In the genomic region with DNA sequence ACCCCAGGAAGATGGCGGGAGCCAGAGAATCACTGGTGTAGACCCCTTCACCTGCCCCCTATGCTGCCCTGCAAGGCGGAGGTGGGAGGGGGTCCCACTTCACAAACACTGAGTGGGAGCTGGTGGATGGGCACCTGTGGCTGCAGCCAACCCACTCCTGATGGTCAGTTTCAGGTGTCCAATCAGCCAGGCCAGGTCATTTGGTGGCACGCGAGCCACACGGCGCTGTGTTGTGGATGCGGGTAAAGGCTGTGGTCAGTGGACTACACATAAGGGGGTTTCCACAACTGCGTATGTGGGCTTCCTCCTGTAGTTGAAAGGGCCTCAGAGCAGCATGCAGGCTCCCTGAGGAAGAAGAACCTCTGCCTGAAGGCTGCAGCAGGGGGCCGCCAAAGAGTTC, we compare ENCODE assay signal across 18 cellular contexts.
DNase-seq lines count a peak whose midpoint lies in the region; ATAC-seq and TF ChIP-seq lines count a peak whose summit lies in the region.
"Had no signal": no experiment of that assay in that cellular context is flagged by ENCODE, and none has a peak within 500 bp of the region (broad histone marks: within the 10 kb centered on the region; RNA-seq: fewer than 3 reads in every experiment).

No MANE protein-coding gene starts in this region.

- DNase-seq in CD14-positive monocyte (ENCODE audit: low spot score) (peak; percentile 44), neuronal stem cell (ENCODE audit: low spot score) (no peak), spleen (peak; percentile 41), vagina (ENCODE audit: extremely low spot score in 2 of 2) (peak; percentile 74 to 75), neural progenitor cell (ENCODE audit: low spot score) (no peak), ovary (no peak)
- DNase-seq: ACHN; BE2C; C1 segment of cervical spinal cord; Caco-2; Calu3; CD4-positive, alpha-beta T cell; CD8-positive, alpha-beta T cell; DMS79 treated with DMSO at 0.1 percent for 48 hours; GF-D8 had no signal

- H4K20me1 ChIP-seq in neural progenitor cell (ENCODE audit: low read depth): no peaks in the 10 kb centered on the region
- H4K20me1 ChIP-seq: BLaER1 had no signal

- H3K23ac ChIP-seq in neuronal stem cell (ENCODE audit: low read depth, low read length, poor library complexity): peak overlapping the region; percentile 57

- no peak overlapping the region for H2BK15ac ChIP-seq in neuronal stem cell (ENCODE audit: low read length)

- H3K9me3 ChIP-seq in neuronal stem cell (replicated peaks in 1 of 2; ENCODE audit: control insufficient read depth in 2 of 2, insufficient read depth in 1 of 2, low read depth in 1 of 2, low read length in 2 of 2): peaks cover 0 to 2% of the 10 kb centered on the region in 2 donors
- peaks cover 0 to 7% (median 0%) of the 10 kb centered on the region in 8 donors for H3K9me3 ChIP-seq in spleen
- H3K9me3 ChIP-seq in vagina: no peaks in the 10 kb centered on the region
- H3K9me3 ChIP-seq in neural progenitor cell (ENCODE audit: low read depth): no peaks in the 10 kb centered on the region
- H3K9me3 ChIP-seq in ovary: no peaks in the 10 kb centered on the region
- H3K9me3 ChIP-seq: BE2C, BLaER1, Caco-2 had no signal

- H3K4me3 Mint-ChIP-seq in CD14-positive monocyte (no peak overlapping the region), neural progenitor cell (no peak overlapping the region)
- H3K4me3 Mint-ChIP-seq: CD4-positive, alpha-beta T cell; CD8-positive, alpha-beta T cell had no signal

- no peaks in the 10 kb centered on the region for H3K36me3 Mint-ChIP-seq in CD14-positive monocyte
- H3K36me3 Mint-ChIP-seq in neural progenitor cell: no peaks in the 10 kb centered on the region
- H3K36me3 Mint-ChIP-seq: CD8-positive, alpha-beta T cell had no signal

- H3K27me3 Mint-ChIP-seq in CD14-positive monocyte (ENCODE audit: low read depth in 3 of 3) (peaks cover 0 to 2% (median 0%) of the 10 kb centered on the region in 3 donors), neural progenitor cell (ENCODE audit: insufficient read depth, low read depth) (peaks cover 6% of the 10 kb centered on the region)
- H3K27me3 Mint-ChIP-seq: CD4-positive, alpha-beta T cell had no signal

- H3K27ac ChIP-seq in neuronal stem cell (replicated peaks; ENCODE audit: low read length) (no peak overlapping the region), spleen (no peak overlapping the region), vagina (no peak overlapping the region), neural progenitor cell (no peak overlapping the region), ovary (no peak overlapping the region)
- H3K27ac ChIP-seq: BLaER1 had no signal

- H3F3A ChIP-seq in neural progenitor cell (ENCODE audit: low read depth): no peaks in the 10 kb centered on the region

- H3K9ac ChIP-seq in neuronal stem cell (ENCODE audit: low read depth, low read length, poor library complexity) (no peak overlapping the region), neural progenitor cell (no peak overlapping the region)
- H3K9ac ChIP-seq: BLaER1 had no signal

- peak overlapping the region; percentile 57 for H2BK5ac ChIP-seq in neuronal stem cell (ENCODE audit: low read length)

- H2BK120ac ChIP-seq in neuronal stem cell (ENCODE audit: low read depth, low read length): no peak overlapping the region

- H3K4me2 ChIP-seq in neuronal stem cell (ENCODE audit: insufficient read depth, low read length, poor library complexity, severe bottlenecking) (no peak overlapping the region), neural progenitor cell (no peak overlapping the region)
- H3K4me2 ChIP-seq: BLaER1 had no signal

- H3K9me3 Mint-ChIP-seq in CD14-positive monocyte (peaks cover 8 to 30% (median 11%) of the 10 kb centered on the region in 7 donors), neural progenitor cell (peaks cover 5% of the 10 kb centered on the region)
- H3K9me3 Mint-ChIP-seq: CD8-positive, alpha-beta T cell had no signal

- TF ChIP-seq CTCF in CD14-positive monocyte (IDR thresholded peaks at IDR 0.05) (no peak), spleen (IDR thresholded peaks at IDR 0.05 in 8 of 11, conservative IDR thresholded peaks at IDR 0.05 in 3 of 11) (no peak), vagina (IDR thresholded peaks at IDR 0.05) (no peak), neural progenitor cell (IDR thresholded peaks at IDR 0.05) (no peak), ovary (IDR thresholded peaks at IDR 0.05) (no peak)

- H3K4me3 ChIP-seq in neuronal stem cell (ENCODE audit: low read length in 2 of 2) (no peak overlapping the region), spleen (no peak overlapping the region), vagina (no peak overlapping the region), neural progenitor cell (no peak overlapping the region), ovary (no peak overlapping the region)
- H3K4me3 ChIP-seq: BLaER1 had no signal

- intact Hi-C loops in CD14-positive monocyte (cut with micrococcal nuclease) (no loop called here), spleen (cut with DNase I; ENCODE audit: low total_unique reads) (no loop called here), vagina (cut with DNase I) (no loop called here), ovary (cut with DNase I) (no loop called here)

- H3K36me3 ChIP-seq in neuronal stem cell (replicated peaks in 1 of 2; ENCODE audit: control insufficient read depth in 2 of 2, insufficient read depth in 2 of 2, low read length in 2 of 2) (no peaks in the 10 kb centered on the region), spleen (no peaks in the 10 kb centered on the region), vagina (no peaks in the 10 kb centered on the region), neural progenitor cell (no peaks in the 10 kb centered on the region), ovary (no peaks in the 10 kb centered on the region)
- H3K36me3 ChIP-seq: BE2C, BLaER1 had no signal

- H3K27me3 ChIP-seq in neuronal stem cell (ENCODE audit: control insufficient read depth in 3 of 3, insufficient read depth in 3 of 3, low read depth in 1 of 3, low read length in 3 of 3) (peaks cover 0 to 2% (median 0%) of the 10 kb centered on the region in 3 experiments), spleen (replicated peaks in 1 of 7) (no peaks in the 10 kb centered on the region), vagina (no peaks in the 10 kb centered on the region), neural progenitor cell (no peaks in the 10 kb centered on the region), ovary (no peaks in the 10 kb centered on the region)
- H3K27me3 ChIP-seq: BE2C, BLaER1 had no signal

- H2AFZ ChIP-seq in neuronal stem cell (ENCODE audit: low read length) (no peak overlapping the region), neural progenitor cell (replicated peaks) (no peak overlapping the region)

- H3K4ac ChIP-seq in neuronal stem cell (ENCODE audit: low read length): peak overlapping the region; percentile 27

- peak overlapping the region; percentile 41 for H3K18ac ChIP-seq in neuronal stem cell (ENCODE audit: low read length)

- H2BK12ac ChIP-seq in neuronal stem cell (ENCODE audit: low read length): no peak overlapping the region

- no peak overlapping the region for H3K27ac Mint-ChIP-seq in CD14-positive monocyte
- no peak overlapping the region for H3K27ac Mint-ChIP-seq in neural progenitor cell
- H3K27ac Mint-ChIP-seq: CD4-positive, alpha-beta T cell; CD8-positive, alpha-beta T cell had no signal

- H4K8ac ChIP-seq in neuronal stem cell (ENCODE audit: low read depth, low read length): no peak overlapping the region

- H3K79me2 ChIP-seq in neural progenitor cell (ENCODE audit: low read depth): no peaks in the 10 kb centered on the region

- peaks cover 0 to 9% of the 10 kb centered on the region in 2 donors for H3K4me1 ChIP-seq in neuronal stem cell (ENCODE audit: control insufficient read depth in 2 of 2, insufficient read depth in 1 of 2, low read depth in 1 of 2, low read length in 2 of 2)
- H3K4me1 ChIP-seq in spleen: no peaks in the 10 kb centered on the region
- no peaks in the 10 kb centered on the region for H3K4me1 ChIP-seq in vagina
- peaks cover 7% of the 10 kb centered on the region for H3K4me1 ChIP-seq in neural progenitor cell
- no peaks in the 10 kb centered on the region for H3K4me1 ChIP-seq in ovary (ENCODE audit: insufficient read depth)
- H3K4me1 ChIP-seq: BE2C, BLaER1, Caco-2 had no signal

- TF ChIP-seq EP300 in ovary (IDR thresholded peaks at IDR 0.05): no peak

- peak overlapping the region; percentile 85 for H2AK5ac ChIP-seq in neuronal stem cell (ENCODE audit: low read depth, low read length)

- WGBS in neuronal stem cell (ENCODE audit: extremely low coverage in 2 of 2, insufficient read length in 2 of 2, insufficient replicate concordance in 1 of 2), 2 donors: no CpG with 5 or more reads among the region's 9 CpGs
- 79 to 98% (median 97%) methylated on average over 2 to 9 of the region's 9 CpGs for WGBS in spleen, 5 donors
- WGBS in ovary, 3 donors: 93 to 97% (median 95%) methylated on average over 9 of the region's 9 CpGs

- ATAC-seq in GM18511 (IDR thresholded peaks at IDR 0.05; ENCODE audit: unreplicated experiment) (no peak), HG02678 (IDR thresholded peaks at IDR 0.05; ENCODE audit: unreplicated experiment) (no peak)
- ATAC-seq: CD8-positive, alpha-beta T cell had no signal

- peak overlapping the region; percentile 49 for H3K14ac ChIP-seq in neuronal stem cell (ENCODE audit: low read length)

- H3K4me1 Mint-ChIP-seq in CD14-positive monocyte: no peaks in the 10 kb centered on the region
- H3K4me1 Mint-ChIP-seq in neural progenitor cell: peaks cover 20% of the 10 kb centered on the region

- TF ChIP-seq POLR2A in spleen (IDR thresholded peaks at IDR 0.05) (no peak), vagina (IDR thresholded peaks at IDR 0.05) (no peak), ovary (IDR thresholded peaks at IDR 0.05) (no peak)

- no peaks in the 10 kb centered on the region for H3K79me1 ChIP-seq in neuronal stem cell (ENCODE audit: low read depth, low read length)

- no peak overlapping the region for H4K91ac ChIP-seq in neuronal stem cell (ENCODE audit: low read depth, low read length, poor library complexity)

Comparison
In these comparisons a context has a peak if more than half of its experiments do, and no peak if none do; other contexts are left out.
1. DNase-seq: peak in CD14-positive monocyte (single experiment), spleen (single experiment) and vagina (2 of 2); none in neuronal stem cell (single experiment), neural progenitor cell (single experiment) and ovary (0 of 5).